Comparison of ENCODE assay signal across 2 cellular contexts in the genomic region with DNA sequence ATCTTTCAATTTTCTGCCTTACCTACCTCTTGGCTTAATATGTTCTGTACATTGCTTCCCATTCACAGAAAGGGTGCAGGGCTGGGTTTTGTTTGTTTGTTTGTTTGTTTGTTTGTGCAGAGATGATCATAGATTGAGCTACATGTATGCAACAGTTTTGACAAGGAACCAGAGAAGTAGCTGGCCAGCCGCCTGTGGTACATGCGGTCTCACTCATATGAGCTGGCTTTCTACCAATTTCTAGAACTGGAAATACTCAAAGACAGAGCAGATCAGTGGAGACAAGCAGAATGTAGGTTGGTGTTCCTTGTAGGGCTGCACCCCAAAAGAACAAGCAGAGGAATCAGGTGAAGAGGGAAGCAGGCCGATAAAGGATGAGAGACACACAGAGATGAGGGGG.
A peak's percentile ranks its signal among the peaks of the same experiment; 100 is the strongest.
TF ChIP-seq lines count a peak whose summit lies in the region.

No MANE protein-coding gene starts in this region.

TF ChIP-seq in HEK293, 187 proteins besides CTCF, POLR2A, EP300 and RAD21 (continued from another document):
- TF ChIP-seq, protein P1, sequence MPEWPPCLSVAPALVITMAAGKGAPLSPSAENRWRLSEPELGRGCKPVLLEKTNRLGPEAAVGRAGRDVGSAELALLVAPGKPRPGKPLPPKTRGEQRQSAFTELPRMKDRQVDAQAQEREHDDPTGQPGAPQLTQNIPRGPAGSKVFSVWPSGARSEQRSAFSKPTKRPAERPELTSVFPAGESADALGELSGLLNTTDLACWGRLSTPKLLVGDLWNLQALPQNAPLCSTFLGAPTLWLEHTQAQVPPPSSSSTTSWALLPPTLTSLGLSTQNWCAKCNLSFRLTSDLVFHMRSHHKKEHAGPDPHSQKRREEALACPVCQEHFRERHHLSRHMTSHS (tag by site-specific recombination; IDR thresholded peaks at IDR 0.05), result no peak
- TF ChIP-seq SCRT2 (tag by site-specific recombination; IDR thresholded peaks at IDR 0.05), result 0 out of 2 replicates have a peak, but pooled peaks have one; percentile 3
TF ChIP-seq in HEK293: peak in this region for 1.

TF ChIP-seq in H1, 55 proteins besides CTCF, POLR2A, EP300 and RAD21 (continued from another document):
- no peak for TF ChIP-seq TEAD4 (IDR thresholded peaks at IDR 0.05; ENCODE audit: low read depth, low read length)
- TF ChIP-seq SP1 (IDR thresholded peaks at IDR 0.05; ENCODE audit: low read depth, low read length), result no peak
- TF ChIP-seq RNF2 (IDR thresholded peaks at IDR 0.05; ENCODE audit: borderline replicate concordance, low read depth, low read length, missing control alignments, poor library complexity, severe bottlenecking), result no peak
- no peak for TF ChIP-seq CHD1 (IDR thresholded peaks at IDR 0.05; ENCODE audit: low read depth, low read length)
- TF ChIP-seq, protein P2, sequence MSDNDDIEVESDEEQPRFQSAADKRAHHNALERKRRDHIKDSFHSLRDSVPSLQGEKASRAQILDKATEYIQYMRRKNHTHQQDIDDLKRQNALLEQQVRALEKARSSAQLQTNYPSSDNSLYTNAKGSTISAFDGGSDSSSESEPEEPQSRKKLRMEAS (IDR thresholded peaks at IDR 0.05), result no peak
- no peak for TF ChIP-seq BRCA1 (IDR thresholded peaks at IDR 0.05; ENCODE audit: low read depth, low read length)
- no peak for TF ChIP-seq SIRT6 (IDR thresholded peaks at IDR 0.05; ENCODE audit: low read length)
- TF ChIP-seq TCF12 (IDR thresholded peaks at IDR 0.05; ENCODE audit: low read depth, low read length), result no peak
- TF ChIP-seq NRF1 (IDR thresholded peaks at IDR 0.05; ENCODE audit: low read depth, low read length), result no peak
- TF ChIP-seq MAFK (IDR thresholded peaks at IDR 0.05; ENCODE audit: low read depth, low read length), result no peak
- no peak for TF ChIP-seq KDM1A (IDR thresholded peaks at IDR 0.05; ENCODE audit: borderline replicate concordance, low read length)
- no peak for TF ChIP-seq POU5F1 (IDR thresholded peaks at IDR 0.05; ENCODE audit: low read depth, low read length)
- no peak for TF ChIP-seq SP4 (IDR thresholded peaks at IDR 0.05; ENCODE audit: low read length)
- no peak for TF ChIP-seq POLR2AphosphoS5 (IDR thresholded peaks at IDR 0.05; ENCODE audit: low read depth, low read length)
